In the genomic region with DNA sequence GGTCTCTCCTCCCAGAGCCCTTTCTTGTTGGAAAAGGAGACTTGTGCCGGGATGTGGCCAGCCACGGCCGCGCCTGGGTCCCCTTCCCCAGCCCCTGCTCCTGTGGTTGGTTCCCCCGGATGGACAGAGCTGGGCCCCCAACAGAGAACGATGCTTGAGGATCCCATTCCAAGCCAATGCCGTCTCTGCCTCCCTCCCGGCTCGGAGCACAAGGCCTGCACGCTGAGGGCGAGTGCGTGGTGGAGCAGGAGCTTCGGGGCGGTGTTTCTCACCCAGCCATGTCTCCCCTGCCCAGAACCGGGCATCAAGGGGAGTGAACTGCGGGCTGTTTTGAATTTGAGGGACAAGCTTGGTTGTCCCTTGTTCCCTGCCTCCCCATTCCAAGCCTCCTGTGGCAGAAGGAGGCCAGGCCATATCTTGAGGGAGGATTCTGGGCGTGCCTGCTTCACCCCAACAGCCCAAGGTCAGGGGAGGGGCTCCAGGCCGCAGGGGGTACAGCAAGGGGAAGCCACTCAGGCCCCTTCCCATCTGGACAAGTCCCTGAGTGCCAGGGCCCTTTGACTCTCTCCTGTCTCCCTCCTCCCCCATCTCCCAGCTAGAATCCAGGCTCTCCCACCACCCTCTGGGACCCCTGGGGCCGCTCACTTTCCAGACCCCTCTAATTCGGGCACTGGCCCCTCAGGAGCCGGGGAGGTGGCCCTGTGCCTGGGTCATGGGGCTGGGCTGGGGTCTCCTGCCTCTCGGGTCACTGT, we compare ENCODE assay signal across 8 cellular contexts. TPM values are rescaled to one million over a fixed set of nuclear protein-coding genes. Genes with fewer than 3 reads are reported as not detected.
DNase-seq lines count a peak whose midpoint lies in the region; ATAC-seq and TF ChIP-seq lines count a peak whose summit lies in the region.

No MANE protein-coding gene starts in this region.

- H3K79me2 ChIP-seq in ACC112 (ENCODE audit: control insufficient read depth, insufficient read depth, low read length, unreplicated experiment) = no peaks in the 10 kb centered on the region

- H3K4me1 Mint-ChIP-seq in dendritic cell treated with granulocyte-macrophage colony-stimulating factor and Interleukin-4, amounts not matched to agents 40 ng/mL and 50 ng/mL, for 4 days (ENCODE audit: low read depth) = peaks cover 61% of the 10 kb centered on the region
- peaks cover 20 to 25% of the 10 kb centered on the region in 2 donors for H3K4me1 Mint-ChIP-seq in natural killer cell treated with Interleukin-12 subunit alpha and Interleukin-12 subunit beta and Interleukin-15 and Interleukin-18, amount 100 ng/mL, for 72 hours (ENCODE audit: low read depth in 2 of 2)

- H3K4me3 ChIP-seq in ACC112 (ENCODE audit: low read depth, low read length) = peak overlapping the region; percentile 68
- H3K4me3 ChIP-seq in HFF-Myc (replicated peaks; ENCODE audit: low read depth, low read length) = peak overlapping the region; percentile 22

- ATAC-seq in natural killer cell treated with Interleukin-12 subunit alpha and Interleukin-12 subunit beta and Interleukin-15 and Interleukin-18, amount 100 ng/mL, for 72 hours = no peak
- ATAC-seq in HG03175 (IDR thresholded peaks at IDR 0.05; ENCODE audit: unreplicated experiment) = no peak

- peaks cover 35% of the 10 kb centered on the region for H3K4me1 ChIP-seq in ACC112 (ENCODE audit: control insufficient read depth, insufficient read depth, low read length, unreplicated experiment)

- H3K27me3 ChIP-seq in ACC112 (ENCODE audit: insufficient read depth, low read length) = no peaks in the 10 kb centered on the region

- no peaks in the 10 kb centered on the region for H3K36me3 Mint-ChIP-seq in dendritic cell treated with granulocyte-macrophage colony-stimulating factor and Interleukin-4, amounts not matched to agents 40 ng/mL and 50 ng/mL, for 4 days (ENCODE audit: low read depth)
- H3K36me3 Mint-ChIP-seq in natural killer cell treated with Interleukin-12 subunit alpha and Interleukin-12 subunit beta and Interleukin-15 and Interleukin-18, amount 100 ng/mL, for 72 hours = no peaks in the 10 kb centered on the region

- H3K4me3 Mint-ChIP-seq in dendritic cell treated with granulocyte-macrophage colony-stimulating factor and Interleukin-4, amounts not matched to agents 40 ng/mL and 50 ng/mL, for 4 days = peak overlapping the region; percentile 47
- H3K4me3 Mint-ChIP-seq in natural killer cell treated with Interleukin-12 subunit alpha and Interleukin-12 subunit beta and Interleukin-15 and Interleukin-18, amount 100 ng/mL, for 72 hours = peak overlapping the region; percentile 64

- H3K27ac ChIP-seq in ACC112 (ENCODE audit: low read depth, low read length) = peak overlapping the region; percentile 99

- DNase-seq in HFF-Myc (ENCODE audit: extremely low read depth, low read depth) (no peak), cortex of kidney (lab: John Stamatoyannopoulos, UW) (no peak), NCI-H510A (lab: John Stamatoyannopoulos, UW) (no peak), UCSD-AML1 (lab: John Stamatoyannopoulos, UW; ENCODE audit: unreplicated experiment) (no peak)
- no peak for DNase-seq in natural killer cell treated with Interleukin-12 subunit alpha and Interleukin-12 subunit beta and Interleukin-15 and Interleukin-18, amount 100 ng/mL, for 72 hours (ENCODE audit: low spot score)

- TF ChIP-seq CTCF in HFF-Myc (IDR thresholded peaks at IDR 0.05; ENCODE audit: low read depth, low read length, missing control alignments) = no peak

- H3K27me3 Mint-ChIP-seq in dendritic cell treated with granulocyte-macrophage colony-stimulating factor and Interleukin-4, amounts not matched to agents 40 ng/mL and 50 ng/mL, for 4 days = peaks cover 18% of the 10 kb centered on the region
- H3K27me3 Mint-ChIP-seq in natural killer cell treated with Interleukin-12 subunit alpha and Interleukin-12 subunit beta and Interleukin-15 and Interleukin-18, amount 100 ng/mL, for 72 hours = peaks cover 24 to 49% of the 10 kb centered on the region in 2 donors

- intact Hi-C loops in dendritic cell treated with granulocyte-macrophage colony-stimulating factor and Interleukin-4, amounts not matched to agents 40 ng/mL and 50 ng/mL, for 4 days (cut with micrococcal nuclease) = no loop called here

- peak overlapping the region; percentile 96 for H3K27ac Mint-ChIP-seq in dendritic cell treated with granulocyte-macrophage colony-stimulating factor and Interleukin-4, amounts not matched to agents 40 ng/mL and 50 ng/mL, for 4 days
- peak overlapping the region in 1 of 2 donors; percentile 74 for H3K27ac Mint-ChIP-seq in natural killer cell treated with Interleukin-12 subunit alpha and Interleukin-12 subunit beta and Interleukin-15 and Interleukin-18, amount 100 ng/mL, for 72 hours

- H3K36me3 ChIP-seq in ACC112 (ENCODE audit: insufficient read depth, low read length) = no peaks in the 10 kb centered on the region

- H2AFZ ChIP-seq in ACC112 (ENCODE audit: low read length, unreplicated experiment) = peak overlapping the region; percentile 24

- no peaks in the 10 kb centered on the region for H3K9me3 Mint-ChIP-seq in dendritic cell treated with granulocyte-macrophage colony-stimulating factor and Interleukin-4, amounts not matched to agents 40 ng/mL and 50 ng/mL, for 4 days
- no peaks in the 10 kb centered on the region for H3K9me3 Mint-ChIP-seq in natural killer cell treated with Interleukin-12 subunit alpha and Interleukin-12 subunit beta and Interleukin-15 and Interleukin-18, amount 100 ng/mL, for 72 hours

RNA-seq across cellular contexts. Expression of a gene that starts 43.6 kb away (rescaled TPM):
- 100 to 1,000 TPM; 110 to 156 TPM for total RNA-seq in natural killer cell treated with Interleukin-12 subunit alpha and Interleukin-12 subunit beta and Interleukin-15 and Interleukin-18, amount 100 ng/mL, for 72 hours
